ENCODE assay signal across 8 cellular contexts in genomic region chr1:2468041-2468472, GRCh38. TPM values are rescaled to one million over a fixed set of nuclear protein-coding genes. Genes with fewer than 3 reads are reported as not detected.
DNase-seq lines count a peak whose midpoint lies in the region; TF ChIP-seq lines count a peak whose summit lies in the region.

No MANE protein-coding gene starts in this region.

- CTCF ChIA-PET in A673 (lab: Charles Lee), result no interaction called here

- no peaks in the 10 kb centered on the region for H3K9me3 ChIP-seq in A673 (ENCODE audit: low read depth, low read length, poor library complexity, severe bottlenecking)

- DNase-seq in A673 (ENCODE audit: low spot score), result peak; percentile 36
- peak; percentile 12 for DNase-seq in activated T-cell treated with anti-CD3 and anti-CD28 coated beads for 4 hours
- DNase-seq in iPS-NIHi11 (ENCODE audit: low spot score), result peak; percentile 94
- no peak for DNase-seq in COLO668 (lab: John Stamatoyannopoulos, UW; ENCODE audit: unreplicated experiment)
- no peak for DNase-seq in HPDE6-E6E7 (ENCODE audit: extremely low spot score)
- no peak for DNase-seq in NCI-H2227 (lab: John Stamatoyannopoulos, UW; ENCODE audit: unreplicated experiment)
- DNase-seq in epidermal melanocyte (ENCODE audit: insufficient read length, low spot score), result no peak

- 0 out of 2 replicates have a peak, but pooled peaks have one; percentile 11 for TF ChIP-seq RAD21 in Ishikawa (IDR thresholded peaks at IDR 0.05; ENCODE audit: low read depth)

- H3K27ac ChIP-seq in A673 (ENCODE audit: low read depth, low read length, poor library complexity, severe bottlenecking), result no peak overlapping the region

- intact Hi-C loops in A673 (cut with micrococcal nuclease; ENCODE audit: unreplicated experiment), result no loop called here

- H3K36me3 ChIP-seq in A673 (ENCODE audit: insufficient read depth, low read length, poor library complexity, severe bottlenecking), result no peaks in the 10 kb centered on the region

- peak; percentile 16; the same call in 1 of the 2 replicates for TF ChIP-seq EP300 in Ishikawa (IDR thresholded peaks at IDR 0.05; ENCODE audit: borderline replicate concordance)

- no TSS peak for BruUV-seq in A673 (replicated peaks; lab: Mats Ljungman, UMichigan)

- no peak for TF ChIP-seq CTCF in A673 (conservative IDR thresholded peaks at IDR 0.05; ENCODE audit: low read depth, low read length)

- H3K4me1 ChIP-seq in A673 (ENCODE audit: insufficient read depth, low read length, poor library complexity, severe bottlenecking), result no peaks in the 10 kb centered on the region

- H3K4me3 ChIP-seq in A673 (ENCODE audit: low read depth, low read length, poor library complexity, severe bottlenecking), result no peak overlapping the region

- POLR2A ChIA-PET in A673 (lab: Charles Lee; ENCODE audit: low non-redundant PET), result no interaction called here

- H3K27me3 ChIP-seq in A673 (replicated peaks; ENCODE audit: insufficient read depth, low read depth, low read length, poor library complexity), result peaks cover 67% of the 10 kb centered on the region

TF ChIP-seq in Ishikawa, 13 proteins besides CTCF, POLR2A, EP300 and RAD21:
- no peak for TF ChIP-seq CREB1 (IDR thresholded peaks at IDR 0.05; ENCODE audit: low read depth)
- TF ChIP-seq TCF12 (IDR thresholded peaks at IDR 0.05; ENCODE audit: low read depth), result no peak
- peak; percentile 92 for TF ChIP-seq ZBTB7A (IDR thresholded peaks at IDR 0.05; ENCODE audit: low read depth)
- peak; percentile 98 for TF ChIP-seq REST (IDR thresholded peaks at IDR 0.05; ENCODE audit: low read depth)
- no peak for TF ChIP-seq NFIC (IDR thresholded peaks at IDR 0.05)

RNA-seq across cellular contexts. Expression of gene PLCH2, which starts 8.0 kb away (rescaled TPM):
- total RNA-seq in A673 (2021), result 0.13 TPM in 1 of 2 replicates, not detected in the other

RNA-seq across cellular contexts. Expression of gene PEX10, which starts 55.7 kb away (rescaled TPM):
- 27.6 and 28.0 TPM in 2 replicates for total RNA-seq in A673 (2021)

RNA-seq across cellular contexts. Expression of gene PANK4, which starts 58.3 kb away (rescaled TPM):
- total RNA-seq in A673 (2021), result 45.6 and 53.6 TPM in 2 replicates

Comparison
In these comparisons a context has a peak if more than half of its experiments do, and no peak if none do; other contexts are left out.
1. DNase-seq: peak in A673 (single experiment), activated T-cell treated with anti-CD3 and anti-CD28 coated beads for 4 hours (single experiment) and iPS-NIHi11 (single experiment); none in COLO668 (single experiment), HPDE6-E6E7 (single experiment), NCI-H2227 (single experiment) and epidermal melanocyte (single experiment).